ENCODE assay signal across 16 cellular contexts in genomic region chrX:10612215-10612614, GRCh38. TPM values are rescaled to one million over a fixed set of nuclear protein-coding genes. Genes with fewer than 3 reads are reported as not detected.
DNase-seq lines count a peak whose midpoint lies in the region; ATAC-seq and TF ChIP-seq lines count a peak whose summit lies in the region.
"Had no signal": no experiment of that assay in that cellular context is flagged by ENCODE, and none has a peak within 500 bp of the region (broad histone marks: within the 10 kb centered on the region; RNA-seq: fewer than 3 reads in every experiment).

No MANE protein-coding gene starts in this region.

- 24% methylated on average over 4 of the region's 4 CpGs for WGBS in right lobe of liver (ENCODE audit: insufficient coverage, low coverage, low lambda C conversion rate, missing lambda C conversion rate)

- H3K4me1 ChIP-seq in left ventricle myocardium inferior (no peaks in the 10 kb centered on the region), right lobe of liver (peaks cover 0 to 20% (median 2%) of the 10 kb centered on the region in 4 donors)

- peaks cover 34% of the 10 kb centered on the region for H3K27me3 Mint-ChIP-seq in activated T-cell treated with anti-CD3 and anti-CD28 coated beads, Interleukin-2, amount 50 U/mL, for 72 hours (ENCODE audit: low read depth)
- H3K27me3 Mint-ChIP-seq: effector memory CD8-positive, alpha-beta T cell had no signal

- H3K36me3 ChIP-seq in left ventricle myocardium inferior (no peaks in the 10 kb centered on the region), right lobe of liver (no peaks in the 10 kb centered on the region)
- H3K36me3 ChIP-seq: thoracic aorta had no signal

- H3K27me3 ChIP-seq in left ventricle myocardium inferior (ENCODE audit: low read depth) (no peaks in the 10 kb centered on the region), right lobe of liver (no peaks in the 10 kb centered on the region)

- H3K4me3 ChIP-seq in left ventricle myocardium inferior (no peak overlapping the region), right lobe of liver (no peak overlapping the region)
- H3K4me3 ChIP-seq: skin epidermis, thoracic aorta had no signal

- no peak overlapping the region for H3K27ac Mint-ChIP-seq in activated T-cell treated with anti-CD3 and anti-CD28 coated beads, Interleukin-2, amount 50 U/mL, for 72 hours
- H3K27ac Mint-ChIP-seq: activated B cell treated with CpG ODN at 0.5 μM for 24 hours; effector memory CD8-positive, alpha-beta T cell had no signal

- H3K27ac ChIP-seq in left ventricle myocardium inferior (replicated peaks) = peak overlapping the region; percentile 51
- H3K27ac ChIP-seq in right lobe of liver = peak overlapping the region; percentile 45 to 79 (median 79)
- H3K27ac ChIP-seq: thoracic aorta had no signal

- no peak for TF ChIP-seq CTCF in left ventricle myocardium inferior (IDR thresholded peaks at IDR 0.05; ENCODE audit: borderline replicate concordance)
- TF ChIP-seq CTCF in right lobe of liver (IDR thresholded peaks at IDR 0.05) = no peak

- H3K9me3 Mint-ChIP-seq in activated T-cell treated with anti-CD3 and anti-CD28 coated beads, Interleukin-2, amount 50 U/mL, for 72 hours = no peaks in the 10 kb centered on the region
- H3K9me3 Mint-ChIP-seq: activated B cell treated with CpG ODN at 0.5 μM for 24 hours; effector memory CD8-positive, alpha-beta T cell had no signal

- ATAC-seq in left cardiac atrium (no peak), right lobe of liver (peak in 1 of 4 donors; percentile 34)
- ATAC-seq in activated T-cell treated with anti-CD3 and anti-CD28 coated beads, Interleukin-2, amount 50 U/mL, for 72 hours (replicated peaks in 1 of 2) = no peak
- ATAC-seq: effector memory CD8-positive, alpha-beta T cell had no signal

- DNase-seq in left ventricle myocardium inferior (no peak), left cardiac atrium (no peak), dermis microvascular lymphatic vessel endothelial cell (ENCODE audit: low read depth in 2 of 2) (peak; percentile 68 to 82), right lobe of liver (no peak), posterior cingulate gyrus (no peak), CD1c-positive myeloid dendritic cell (ENCODE audit: extremely low spot score) (no peak), islet precursor cell (no peak)
- no peak for DNase-seq in activated T-cell treated with anti-CD3 and anti-CD28 coated beads, Interleukin-2, amount 50 U/mL, for 72 hours
- DNase-seq: activated B cell treated with CpG ODN at 0.5 μM for 24 hours; activated T-cell treated with anti-CD3 and anti-CD28 coated beads, Interleukin-2, amount 50 U/mL, for 1 hour; amygdala; effector memory CD8-positive, alpha-beta T cell; Kasumi-1; NK-92 treated with Interleukin-12 subunit alpha and Interleukin-12 subunit beta, amount 100 ng/mL, for 24 hours had no signal

- H3K4me3 Mint-ChIP-seq in activated T-cell treated with anti-CD3 and anti-CD28 coated beads, Interleukin-2, amount 50 U/mL, for 72 hours = no peak overlapping the region
- H3K4me3 Mint-ChIP-seq: activated B cell treated with CpG ODN at 0.5 μM for 24 hours; effector memory CD8-positive, alpha-beta T cell had no signal

- no peaks in the 10 kb centered on the region for H3K4me1 Mint-ChIP-seq in activated T-cell treated with anti-CD3 and anti-CD28 coated beads, Interleukin-2, amount 50 U/mL, for 72 hours (ENCODE audit: low read depth)
- H3K4me1 Mint-ChIP-seq: activated B cell treated with CpG ODN at 0.5 μM for 24 hours had no signal

- no peaks in the 10 kb centered on the region for H3K36me3 Mint-ChIP-seq in activated T-cell treated with anti-CD3 and anti-CD28 coated beads, Interleukin-2, amount 50 U/mL, for 72 hours (ENCODE audit: insufficient read depth in 2 of 2)

- intact Hi-C loops in left ventricle myocardium inferior (cut with micrococcal nuclease) (no loop called here), left cardiac atrium (cut with DNase I) (loop anchor here in 1 of 2 donors (10.0 kb wide), 1 partner anchor 127 kb away; no protein-coding TSS in a partner anchor), right lobe of liver (cut with DNase I) (no loop called here), posterior cingulate gyrus (cut with DNase I) (no loop called here)

- no peaks in the 10 kb centered on the region for H3K9me3 ChIP-seq in left ventricle myocardium inferior (replicated peaks)
- no peaks in the 10 kb centered on the region for H3K9me3 ChIP-seq in right lobe of liver
- H3K9me3 ChIP-seq: thoracic aorta had no signal

- TF ChIP-seq POLR2A in right lobe of liver (IDR thresholded peaks at IDR 0.05) = no peak

RNA-seq across cellular contexts. Expression of gene MID1, which starts 8.2 kb away (rescaled TPM):
- total RNA-seq in left ventricle myocardium inferior (9.4 TPM), left cardiac atrium (10 to 100 TPM; 11.0 to 25.5 TPM), dermis microvascular lymphatic vessel endothelial cell (25.9 and 50.3 TPM in 2 replicates), right lobe of liver (1 to 10 TPM; 2.2 to 10.0 (median 4.6) TPM)
- total RNA-seq in activated T-cell treated with anti-CD3 and anti-CD28 coated beads, Interleukin-2, amount 50 U/mL, for 72 hours = 1 to 10 TPM in 1 of 2 donors, under 1 TPM in 1; 0.60 to 1.1 TPM

Comparison
In these comparisons a context has a peak if more than half of its experiments do, and no peak if none do; other contexts are left out.
1. DNase-seq: peak in dermis microvascular lymphatic vessel endothelial cell (2 of 2); none in left ventricle myocardium inferior (single experiment), left cardiac atrium (single experiment), right lobe of liver (0 of 3), activated T-cell treated with anti-CD3 and anti-CD28 coated beads, Interleukin-2, amount 50 U/mL, for 72 hours (0 of 2), posterior cingulate gyrus (0 of 10), CD1c-positive myeloid dendritic cell (single experiment) and islet precursor cell (single experiment).